23 cellular contexts compared by ENCODE assay signal in the genomic region with DNA sequence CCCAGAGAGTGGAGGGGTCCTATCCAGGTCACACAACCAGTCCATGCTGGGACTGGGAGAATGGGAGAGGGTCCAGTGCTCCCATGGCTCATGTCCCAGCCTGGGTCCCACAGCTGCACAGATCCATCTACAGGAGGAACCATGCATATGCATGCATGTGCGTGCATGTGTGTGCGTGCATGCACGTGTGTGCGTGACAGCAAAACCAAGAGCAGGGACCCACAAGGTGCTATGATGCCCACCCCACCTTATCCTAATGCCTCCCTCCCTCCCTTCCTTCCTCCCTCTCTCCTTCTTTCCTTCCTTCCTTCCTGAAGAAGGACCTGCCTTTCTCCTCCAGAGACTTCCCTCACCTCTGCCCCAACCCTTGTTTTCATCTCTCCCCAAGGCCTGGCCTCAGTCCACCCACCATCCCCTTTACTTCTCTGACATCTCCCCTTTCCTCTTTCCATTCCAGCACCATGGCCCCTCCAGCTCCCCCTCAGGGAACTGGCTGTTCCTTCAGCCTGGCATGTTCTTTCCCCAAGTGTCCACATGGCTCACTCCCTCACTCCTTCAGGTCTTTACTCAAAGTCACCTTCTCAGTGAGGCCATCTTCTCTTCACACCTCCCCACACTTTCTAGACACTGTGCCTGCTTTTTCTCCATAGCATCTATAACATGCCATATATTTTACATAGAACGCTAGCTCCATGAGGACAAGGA. TPM values are rescaled to one million over a fixed set of nuclear protein-coding genes. Genes with fewer than 3 reads are reported as not detected.
DNase-seq lines count a peak whose midpoint lies in the region; ATAC-seq and TF ChIP-seq lines count a peak whose summit lies in the region.
"Had no signal": no experiment of that assay in that cellular context is flagged by ENCODE, and none has a peak within 500 bp of the region (broad histone marks: within the 10 kb centered on the region; RNA-seq: fewer than 3 reads in every experiment).

No MANE protein-coding gene starts in this region.

- CTCF ChIA-PET in Panc1 (lab: Charles Lee): interaction anchor here (0.5 to 1.2 kb wide), 2 partner anchors 20 to 35 kb away, joined by 4 to 6 read pairs; no protein-coding TSS in a partner anchor
- CTCF ChIA-PET in activated CD8-positive, alpha-beta memory T cell treated with anti-CD3 and anti-CD28 coated beads, Interleukin-2, amount 10 ng/mL, durations not matched to agents 7 days and 5 days (lab: Charles Lee): no interaction called here

- H3K36me3 ChIP-seq in H7 (replicated peaks; ENCODE audit: control insufficient read depth, insufficient read depth, low read length) (no peaks in the 10 kb centered on the region), Panc1 (ENCODE audit: control insufficient read depth, insufficient read depth, low read length) (no peaks in the 10 kb centered on the region)
- H3K36me3 ChIP-seq: thyroid gland, WERI-Rb-1 had no signal

- DNase-seq in H7: peak; percentile 39
- no peak for DNase-seq in Panc1 (ENCODE audit: low read depth, low spot score)
- no peak for DNase-seq in left ventricle myocardium superior
- DNase-seq in posterior vena cava (ENCODE audit: low spot score): peak; percentile 65
- no peak for DNase-seq in medulla oblongata (ENCODE audit: extremely low spot score)
- DNase-seq in activated CD8-positive, alpha-beta memory T cell treated with anti-CD3 and anti-CD28 coated beads, Interleukin-2, amount 10 ng/mL, durations not matched to agents 7 days and 5 days: no peak
- DNase-seq in activated gamma-delta T cell treated with Interleukin-2 at 50 U/mL for 16 hours: no peak
- DNase-seq in stimulated activated CD4-positive, alpha-beta T cell treated with anti-CD3 and anti-CD28 coated beads, Interleukin-1b, Interleukin-23, amount 100 ng/mL, for 48 hours: no peak
- DNase-seq: activated CD8-positive, alpha-beta T cell treated with anti-CD3 and anti-CD28 coated beads, Interleukin-2, amount 10 ng/mL, durations not matched to agents 7 days and 5 days; Calu3; caudate nucleus; mucosa of descending colon; NCI-H1694; NCI-H226; NK-92 treated with Interleukin-12 subunit alpha and Interleukin-12 subunit beta, amount 100 ng/mL, for 24 hours; SHP77; T-cell; WERI-Rb-1 had no signal

- POLR2A ChIA-PET in Panc1 (lab: Charles Lee): no interaction called here

- H3K27ac ChIP-seq in Panc1 (ENCODE audit: low read length): no peak overlapping the region
- H3K27ac ChIP-seq: hepatocyte, WERI-Rb-1 had no signal

- no peak overlapping the region for H3K4me3 Mint-ChIP-seq in activated CD8-positive, alpha-beta memory T cell treated with anti-CD3 and anti-CD28 coated beads, Interleukin-2, amount 10 ng/mL, durations not matched to agents 7 days and 5 days
- H3K4me3 Mint-ChIP-seq: activated CD8-positive, alpha-beta T cell treated with anti-CD3 and anti-CD28 coated beads, Interleukin-2, amount 10 ng/mL, durations not matched to agents 7 days and 5 days; activated T-helper 1 cell treated with anti-CD3 and anti-CD28 coated beads, Interleukin-12 subunit alpha, Interleukin-12 subunit beta, Interleukin-2, Interleukin-4 antibody, amounts not matched to agents 30 ng/mL and 10 ng/mL and 1 ng/mL, durations not matched to agents 14 hours and 24 hours and 36 hours; T-cell had no signal

- H3K9me3 ChIP-seq in Panc1 (ENCODE audit: control insufficient read depth, insufficient read depth, low read depth, low read length): no peaks in the 10 kb centered on the region
- H3K9me3 ChIP-seq: mucosa of descending colon, thyroid gland had no signal

- H3K27ac Mint-ChIP-seq in activated CD8-positive, alpha-beta memory T cell treated with anti-CD3 and anti-CD28 coated beads, Interleukin-2, amount 10 ng/mL, durations not matched to agents 7 days and 5 days: no peak overlapping the region
- H3K27ac Mint-ChIP-seq: activated CD8-positive, alpha-beta T cell treated with anti-CD3 and anti-CD28 coated beads, Interleukin-2, amount 10 ng/mL, durations not matched to agents 7 days and 5 days; activated T-helper 1 cell treated with anti-CD3 and anti-CD28 coated beads, Interleukin-12 subunit alpha, Interleukin-12 subunit beta, Interleukin-2, Interleukin-4 antibody, amounts not matched to agents 30 ng/mL and 10 ng/mL and 1 ng/mL, durations not matched to agents 14 hours and 24 hours and 36 hours; T-cell had no signal

- BruUV-seq in Panc1 (replicated peaks; lab: Mats Ljungman, UMichigan): no TSS peak

- H3K36me3 Mint-ChIP-seq in activated CD8-positive, alpha-beta memory T cell treated with anti-CD3 and anti-CD28 coated beads, Interleukin-2, amount 10 ng/mL, durations not matched to agents 7 days and 5 days: no peaks in the 10 kb centered on the region
- H3K36me3 Mint-ChIP-seq: T-cell had no signal

- TF ChIP-seq CTCF in Panc1 (IDR thresholded peaks at IDR 0.05): no peak

- intact Hi-C loops in Panc1 (cut with micrococcal nuclease; ENCODE audit: unreplicated experiment) (no loop called here), left ventricle myocardium superior (cut with micrococcal nuclease) (no loop called here), posterior vena cava (cut with DNase I) (no loop called here)

- H3K4me1 ChIP-seq in Panc1 (ENCODE audit: control insufficient read depth, insufficient read depth, low read length): no peaks in the 10 kb centered on the region

- H3K4me1 Mint-ChIP-seq in activated CD8-positive, alpha-beta memory T cell treated with anti-CD3 and anti-CD28 coated beads, Interleukin-2, amount 10 ng/mL, durations not matched to agents 7 days and 5 days: no peaks in the 10 kb centered on the region

- peak; percentile 23 for ATAC-seq in Panc1
- ATAC-seq in left ventricle myocardium superior: peak; percentile 36
- no peak for ATAC-seq in activated CD8-positive, alpha-beta memory T cell treated with anti-CD3 and anti-CD28 coated beads, Interleukin-2, amount 10 ng/mL, durations not matched to agents 7 days and 5 days
- ATAC-seq: activated CD8-positive, alpha-beta T cell treated with anti-CD3 and anti-CD28 coated beads, Interleukin-2, amount 10 ng/mL, durations not matched to agents 7 days and 5 days; T-cell had no signal

- H3K27me3 Mint-ChIP-seq in activated CD8-positive, alpha-beta memory T cell treated with anti-CD3 and anti-CD28 coated beads, Interleukin-2, amount 10 ng/mL, durations not matched to agents 7 days and 5 days: no peaks in the 10 kb centered on the region
- H3K27me3 Mint-ChIP-seq: T-cell had no signal

- H3K9me3 Mint-ChIP-seq in activated CD8-positive, alpha-beta memory T cell treated with anti-CD3 and anti-CD28 coated beads, Interleukin-2, amount 10 ng/mL, durations not matched to agents 7 days and 5 days (ENCODE audit: low read depth): no peaks in the 10 kb centered on the region
- H3K9me3 Mint-ChIP-seq: activated T-helper 1 cell treated with anti-CD3 and anti-CD28 coated beads, Interleukin-12 subunit alpha, Interleukin-12 subunit beta, Interleukin-2, Interleukin-4 antibody, amounts not matched to agents 30 ng/mL and 10 ng/mL and 1 ng/mL, durations not matched to agents 14 hours and 24 hours and 36 hours; T-cell had no signal

- in situ Hi-C loops in Panc1 (cut with HindIII; ENCODE audit: low pct_unique_long_range_greater_than_20kb, low sequenced_read_pairs): no loop called here

- H3K27me3 ChIP-seq in H7 (ENCODE audit: control insufficient read depth, insufficient read depth, low read length) (no peaks in the 10 kb centered on the region), Panc1 (ENCODE audit: control insufficient read depth, insufficient read depth, low read length) (no peaks in the 10 kb centered on the region)
- H3K27me3 ChIP-seq: hepatocyte, thyroid gland had no signal

- no peak overlapping the region for H3K4me3 ChIP-seq in H7 (ENCODE audit: insufficient read depth, low read depth, low read length)
- no peak overlapping the region for H3K4me3 ChIP-seq in Panc1 (ENCODE audit: low read depth in 2 of 2, low read length in 2 of 2)
- H3K4me3 ChIP-seq: hepatocyte, mucosa of descending colon, smooth muscle cell, thyroid gland had no signal

RNA-seq across cellular contexts. Expression of a gene that starts 21.8 kb away (rescaled TPM):
- not detected in 2 replicates for total RNA-seq in H7 (2014; rRNA removed; shearing (Covaris generic))
- total RNA-seq in Panc1 (2021; ENCODE audit: unreplicated experiment): 0.26 TPM
- not detected for polyA plus RNA-seq in Panc1 (2012; ENCODE audit: insufficient read length)
- 173 TPM for total RNA-seq in left ventricle myocardium superior
- 1 to 10 TPM; 4.6 TPM for total RNA-seq in posterior vena cava
- not detected for total RNA-seq in activated CD8-positive, alpha-beta memory T cell treated with anti-CD3 and anti-CD28 coated beads, Interleukin-2, amount 10 ng/mL, durations not matched to agents 7 days and 5 days
- total RNA-seq: activated CD8-positive, alpha-beta T cell treated with anti-CD3 and anti-CD28 coated beads, Interleukin-2, amount 10 ng/mL, durations not matched to agents 7 days and 5 days; activated T-helper 1 cell treated with anti-CD3 and anti-CD28 coated beads, Interleukin-12 subunit alpha, Interleukin-12 subunit beta, Interleukin-2, Interleukin-4 antibody, amounts not matched to agents 30 ng/mL and 10 ng/mL and 1 ng/mL, durations not matched to agents 14 hours and 24 hours and 36 hours; kidney epithelial cell had no signal

Comparison
In these comparisons a context has a peak if more than half of its experiments do, and no peak if none do; other contexts are left out.
1. DNase-seq: peak in H7 (single experiment) and posterior vena cava (single experiment); none in Panc1 (single experiment), left ventricle myocardium superior (single experiment), medulla oblongata (single experiment), activated CD8-positive, alpha-beta memory T cell treated with anti-CD3 and anti-CD28 coated beads, Interleukin-2, amount 10 ng/mL, durations not matched to agents 7 days and 5 days (single experiment), activated gamma-delta T cell treated with Interleukin-2 at 50 U/mL for 16 hours (single experiment) and stimulated activated CD4-positive, alpha-beta T cell treated with anti-CD3 and anti-CD28 coated beads, Interleukin-1b, Interleukin-23, amount 100 ng/mL, for 48 hours (single experiment).
2. RNA of a gene that starts 21.8 kb away (total RNA-seq): 173 TPM in left ventricle myocardium superior (single experiment); 4.6 TPM in posterior vena cava, 0.26 TPM in Panc1 (single experiment), not detected in H7 and not detected in activated CD8-positive, alpha-beta memory T cell treated with anti-CD3 and anti-CD28 coated beads, Interleukin-2, amount 10 ng/mL, durations not matched to agents 7 days and 5 days; every median in the first group is over 10 times any median in the second.